In the genomic region with DNA sequence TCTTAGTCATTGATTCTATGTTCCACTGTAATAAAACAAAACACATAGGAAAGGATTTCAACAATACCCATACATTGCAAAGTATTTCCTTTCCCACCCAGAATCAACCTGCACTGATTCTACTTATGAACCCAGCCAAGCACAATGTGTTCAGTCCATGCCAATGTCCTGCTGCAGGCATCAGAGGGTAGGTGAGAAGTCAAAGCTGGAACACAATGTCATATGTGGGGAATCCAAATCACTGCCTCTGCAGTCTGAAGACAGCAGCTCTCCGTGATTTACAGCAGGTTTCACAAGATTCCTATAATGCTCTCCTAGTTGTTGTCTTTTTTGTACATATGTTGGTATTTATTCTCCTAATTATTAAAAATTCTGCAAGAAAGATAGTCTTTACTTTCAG, we compare ENCODE assay signal across 19 cellular contexts.
"Had no signal": no experiment of that assay in that cellular context is flagged by ENCODE, and none has a peak within 500 bp of the region (broad histone marks: within the 10 kb centered on the region; RNA-seq: fewer than 3 reads in every experiment).

No MANE protein-coding gene starts in this region.

- H3K4me2 ChIP-seq: hepatocyte had no signal

- H3K4me3 ChIP-seq: coronary artery, dorsolateral prefrontal cortex, esophagus muscularis mucosa, gastroesophageal sphincter, heart left ventricle, hepatocyte, lower lobe of right lung had no signal

- H3K36me3 ChIP-seq: esophagus muscularis mucosa, gastroesophageal sphincter, heart left ventricle, lower lobe of right lung had no signal

- H3K27ac ChIP-seq: coronary artery, esophagus muscularis mucosa, foreskin keratinocyte, gastroesophageal sphincter, heart left ventricle, hepatocyte, lower lobe of right lung had no signal

- ATAC-seq: foreskin keratinocyte; gastroesophageal sphincter; lower lobe of right lung; naive thymus-derived CD4-positive, alpha-beta T cell had no signal

- DNase-seq: dermis blood vessel endothelial cell; dorsolateral prefrontal cortex; effector CD4-positive, alpha-beta T cell; effector memory CD4-positive, alpha-beta T cell; foreskin keratinocyte; heart left ventricle; hypothalamus; immature natural killer cell; islet precursor cell; kidney; kidney glomerular epithelial cell; lower lobe of right lung; mesendoderm; midbrain; naive thymus-derived CD4-positive, alpha-beta T cell had no signal

- H2AFZ ChIP-seq: hepatocyte had no signal

- H3K27me3 ChIP-seq: dorsolateral prefrontal cortex, esophagus muscularis mucosa, foreskin keratinocyte, gastroesophageal sphincter, heart left ventricle, hepatocyte had no signal

- H3K9me3 ChIP-seq: esophagus muscularis mucosa, gastroesophageal sphincter, heart left ventricle, lower lobe of right lung had no signal
